Comparison of ENCODE assay signal across 8 cellular contexts in genomic region chr11:48172818-48173609, GRCh38. TPM values are rescaled to one million over a fixed set of nuclear protein-coding genes. Genes with fewer than 3 reads are reported as not detected.
DNase-seq lines count a peak whose midpoint lies in the region; ATAC-seq and TF ChIP-seq lines count a peak whose summit lies in the region.

No MANE protein-coding gene starts in this region.

- POLR2A ChIA-PET in AG04449 (lab: Yijun Ruan, JAX) = no interaction called here

- H3K36me3 ChIP-seq in endodermal cell (ENCODE audit: control insufficient read depth, insufficient read depth, low read length) (peaks cover 7% of the 10 kb centered on the region), mucosa of descending colon (ENCODE audit: low read depth) (no peaks in the 10 kb centered on the region)

- no peak overlapping the region for H3K27ac ChIP-seq in endodermal cell (ENCODE audit: low read depth, low read length)

- ATAC-seq in GM18502 (IDR thresholded peaks at IDR 0.05; ENCODE audit: poor library complexity, unreplicated experiment) (peak; percentile 70), HG03095 (IDR thresholded peaks at IDR 0.05; ENCODE audit: unreplicated experiment) (peak; percentile 74), mucosa of descending colon (peak; percentile 90)

- H3K27me3 ChIP-seq in endodermal cell (ENCODE audit: control insufficient read depth, insufficient read depth, low read length, poor library complexity, severe bottlenecking) = no peaks in the 10 kb centered on the region

- H3K9me3 ChIP-seq in endodermal cell (ENCODE audit: control insufficient read depth, low read length) = no peaks in the 10 kb centered on the region
- no peaks in the 10 kb centered on the region for H3K9me3 ChIP-seq in mucosa of descending colon

- peaks cover 1% of the 10 kb centered on the region for H3K9me3 Mint-ChIP-seq in endodermal cell

- WGBS in endodermal cell (ENCODE audit: insufficient coverage in 1 of 2, insufficient read length in 1 of 2), 2 experiments = 50 to 55% methylated on average over 9 to 14 of the region's 14 CpGs

- no peak overlapping the region for H3K9ac ChIP-seq in endodermal cell (ENCODE audit: extremely low read depth, low read length, poor library complexity, severe bottlenecking)

- H3K27me3 Mint-ChIP-seq in endodermal cell (ENCODE audit: insufficient read depth) = no peaks in the 10 kb centered on the region

- no peaks in the 10 kb centered on the region for H3K4me1 ChIP-seq in endodermal cell (ENCODE audit: control insufficient read depth, insufficient read depth, low read length)
- no peaks in the 10 kb centered on the region for H3K4me1 ChIP-seq in mucosa of descending colon (ENCODE audit: low read depth)

- CTCF ChIA-PET in AG04449 (lab: Yijun Ruan, JAX) = interaction anchor here (0.7 to 2.6 kb wide), 18 partner anchors 7 to 1354 kb away, joined by 3 to 21 read pairs (median 4); no protein-coding TSS in a partner anchor

- no peak overlapping the region for H3K27ac Mint-ChIP-seq in endodermal cell

- H3K4me3 Mint-ChIP-seq in endodermal cell = no peak overlapping the region

- DNase-seq in AG04449 (ENCODE audit: low read depth, low spot score) (no peak), NCI-H526 (lab: John Stamatoyannopoulos, UW) (peak; percentile 48 to 72), endodermal cell (peak; percentile 97), mucosa of descending colon (peak; percentile 60 to 69 (median 68))
- DNase-seq in activated CD8-positive, alpha-beta memory T cell treated with anti-CD3 and anti-CD28 coated beads for 24 hours = peak; percentile 82
- DNase-seq in stimulated activated CD8-positive, alpha-beta memory T cell treated with anti-CD3 and anti-CD28 coated beads, Interleukin-7, amount 100 ng/mL, for 24 hours (ENCODE audit: low read depth) = peak; percentile 24

- intact Hi-C loops in mucosa of descending colon (cut with DNase I, micrococcal nuclease) = no loop called here

- H3K4me3 ChIP-seq in AG04449 (ENCODE audit: low read depth, low read length) = no peak overlapping the region
- H3K4me3 ChIP-seq in endodermal cell (ENCODE audit: low read length) = no peak overlapping the region
- H3K4me3 ChIP-seq in mucosa of descending colon = no peak overlapping the region

- TF ChIP-seq CTCF in AG04449 (IDR thresholded peaks at IDR 0.05; ENCODE audit: insufficient read depth, low read length, missing control alignments) (peak; percentile 88), endodermal cell (conservative IDR thresholded peaks at IDR 0.05) (peak; percentile 94), mucosa of descending colon (IDR thresholded peaks at IDR 0.05) (peak; percentile 83)

- no peaks in the 10 kb centered on the region for H3K4me1 Mint-ChIP-seq in endodermal cell

- H3K36me3 Mint-ChIP-seq in endodermal cell (ENCODE audit: low read depth) = peaks cover 8% of the 10 kb centered on the region

RNA-seq across cellular contexts. Expression of gene OR4B1, which starts 43.6 kb away (rescaled TPM):
- total RNA-seq in endodermal cell (not detected), mucosa of descending colon (not detected)
- not detected for polyA plus RNA-seq in endodermal cell (2013, experiment 1 of 2)
- not detected for polyA plus RNA-seq in endodermal cell (2013, experiment 2 of 2)
